Comparison of ENCODE assay signal across 8 cellular contexts in genomic region chrX:40734956-40735317, GRCh38. TPM values are rescaled to one million over a fixed set of nuclear protein-coding genes. Genes with fewer than 3 reads are reported as not detected.
DNase-seq lines count a peak whose midpoint lies in the region; ATAC-seq and TF ChIP-seq lines count a peak whose summit lies in the region.

No MANE protein-coding gene starts in this region.

- H3K4me1 ChIP-seq in fibroblast of lung (ENCODE audit: control insufficient read depth, extremely low read depth, insufficient read depth, low read length) (no peaks in the 10 kb centered on the region), neutrophil (ENCODE audit: control insufficient read depth in 1 of 2, insufficient read depth in 1 of 2, low read depth in 1 of 2, low read length in 1 of 2) (peaks cover 6 to 24% of the 10 kb centered on the region in 2 experiments)

- peak overlapping the region; percentile 17 for H3K4me2 ChIP-seq in fibroblast of lung (ENCODE audit: extremely low read depth, insufficient read depth, low read length)

- peak overlapping the region; percentile 81 for H3K9ac ChIP-seq in fibroblast of lung (ENCODE audit: insufficient read depth, low read length)

- no peak overlapping the region for H2AFZ ChIP-seq in fibroblast of lung (ENCODE audit: low read length)

- peak; percentile 11 for DNase-seq in EL
- peak; percentile 27 for DNase-seq in activated CD4-positive, alpha-beta T cell treated with anti-CD3 and anti-CD28 coated beads, Interleukin-2, amount 50 U/mL, for 1 hour
- DNase-seq in fibroblast of lung (ENCODE audit: low read depth in 2 of 2), result peak; percentile 15 to 26
- DNase-seq in COR-L47 (lab: John Stamatoyannopoulos, UW), result no peak
- no peak for DNase-seq in A172 (ENCODE audit: low spot score)

- peak; percentile 19 for ATAC-seq in HG03520 (IDR thresholded peaks at IDR 0.05; ENCODE audit: unreplicated experiment)
- no peak for ATAC-seq in GM19324 (IDR thresholded peaks at IDR 0.05; ENCODE audit: low FRiP score, unreplicated experiment)

- H3K27ac ChIP-seq in fibroblast of lung (ENCODE audit: insufficient read depth, low read length) (peak overlapping the region; percentile 94), neutrophil (peak overlapping the region; percentile 97)

- peaks cover 40% of the 10 kb centered on the region for H3K79me2 ChIP-seq in fibroblast of lung (ENCODE audit: control insufficient read depth, insufficient read depth, low read length)

- H3K27me3 ChIP-seq in fibroblast of lung (ENCODE audit: control insufficient read depth, insufficient read depth, low read length), result no peaks in the 10 kb centered on the region
- H3K27me3 ChIP-seq in neutrophil, result no peaks in the 10 kb centered on the region

- no peaks in the 10 kb centered on the region for H3K36me3 ChIP-seq in fibroblast of lung (ENCODE audit: control insufficient read depth, insufficient read depth, low read length)
- H3K36me3 ChIP-seq in neutrophil, result no peaks in the 10 kb centered on the region

- H3K9me3 ChIP-seq in fibroblast of lung (ENCODE audit: control insufficient read depth, insufficient read depth, low read depth, low read length) (no peaks in the 10 kb centered on the region), neutrophil (no peaks in the 10 kb centered on the region)

- no peaks in the 10 kb centered on the region for H4K20me1 ChIP-seq in fibroblast of lung (ENCODE audit: control insufficient read depth, extremely low read depth, insufficient read depth, low read length)

- TF ChIP-seq CTCF in fibroblast of lung (conservative IDR thresholded peaks at IDR 0.05 in 1 of 2, IDR thresholded peaks at IDR 0.05 in 1 of 2; ENCODE audit: low read depth in 1 of 2, low read length in 2 of 2) (no peak), neutrophil (IDR thresholded peaks at IDR 0.05) (no peak)

- H3K4me3 ChIP-seq in fibroblast of lung (replicated peaks in 1 of 4; ENCODE audit: control extremely low read depth in 1 of 4, insufficient read depth in 1 of 4, low read depth in 3 of 4, low read length in 4 of 4) (peak overlapping the region; percentile 65 to 89 (median 76)), neutrophil (ENCODE audit: low read depth in 1 of 2, low read length in 1 of 2) (peak overlapping the region; percentile 64 to 79)

RNA-seq across cellular contexts. Expression of gene MED14, which starts 0.4 kb away (rescaled TPM):
- 8.5 and 18.3 TPM in 2 replicates for total RNA-seq in fibroblast of lung
- polyA plus RNA-seq in fibroblast of lung, result 26.6 and 31.3 TPM in 2 replicates
- 15.8 and 20.6 TPM in 2 replicates for polyA plus RNA-seq in fibroblast of lung (2012)
- 60.7 and 71.2 TPM in 2 replicates for polyA minus RNA-seq in fibroblast of lung (ENCODE audit: low replicate concordance)
- total RNA-seq in A172 (2014; rRNA removed; shearing (Covaris generic)), result 23.6 and 25.0 TPM in 2 replicates

Comparison
In these comparisons a context has a peak if more than half of its experiments do, and no peak if none do; other contexts are left out.
1. DNase-seq: peak in EL (single experiment), activated CD4-positive, alpha-beta T cell treated with anti-CD3 and anti-CD28 coated beads, Interleukin-2, amount 50 U/mL, for 1 hour (single experiment) and fibroblast of lung (2 of 2); none in COR-L47 (single experiment) and A172 (single experiment).